In genomic region chr2:8027387-8027786, GRCh38 we compare ENCODE assay signal across 25 cellular contexts.
"Had no signal": no experiment of that assay in that cellular context is flagged by ENCODE, and none has a peak within 500 bp of the region (broad histone marks: within the 10 kb centered on the region; RNA-seq: fewer than 3 reads in every experiment).

No MANE protein-coding gene starts in this region.

- H3K27me3 ChIP-seq: right lobe of liver, upper lobe of right lung had no signal

- H3K4me3 Mint-ChIP-seq: mesothelial cell of epicardium; naive B cell; natural killer cell; nephron progenitor cell; stimulated activated naive CD8-positive, alpha-beta T cell treated with anti-CD3 and anti-CD28 coated beads, Interleukin-15, Interleukin-2, amounts not matched to agents 100 ng/mL and 50 ng/mL, for 24 hours had no signal

- H3K4me1 Mint-ChIP-seq: nephron progenitor cell had no signal

- H3K27ac ChIP-seq: left ventricle myocardium inferior, parathyroid adenoma, psoas muscle, right lobe of liver, suprapubic skin, thoracic aorta, tibial artery, upper lobe of right lung had no signal

- H3K36me3 ChIP-seq: left ventricle myocardium inferior, right lobe of liver, suprapubic skin, thoracic aorta, tibial artery, upper lobe of right lung had no signal

- ATAC-seq: natural killer cell, psoas muscle had no signal

- H3K4me1 ChIP-seq: left ventricle myocardium inferior, psoas muscle, right lobe of liver, suprapubic skin, tibial artery, upper lobe of right lung had no signal

- H3K36me3 Mint-ChIP-seq: mesothelial cell of epicardium, naive B cell, natural killer cell had no signal

- H3K9me3 Mint-ChIP-seq: natural killer cell had no signal

- DNase-seq: glutamatergic neuron; hippocampal formation; left ventricle myocardium inferior; mesendoderm; naive B cell; natural killer cell; nephron progenitor cell; nucleus accumbens; psoas muscle; right lobe of liver; stimulated activated CD4-positive, alpha-beta T cell treated with anti-CD3 and anti-CD28 coated beads, Interleukin-1b, Interleukin-23, amount 100 ng/mL, for 48 hours; stimulated activated CD4-positive, alpha-beta T cell treated with anti-CD3 and anti-CD28 coated beads, Interleukin-2, amount 100 ng/mL, for 48 hours; stimulated activated CD4-positive, alpha-beta T cell treated with anti-CD3 and anti-CD28 coated beads, Interleukin-4, amount 100 ng/mL, for 4 hours; stimulated activated CD8-positive, alpha-beta memory T cell treated with anti-CD3 and anti-CD28 coated beads, Interleukin-4, amount 100 ng/mL, for 48 hours; stimulated activated naive CD4-positive, alpha-beta T cell; tibial artery; trophoblast cell; upper lobe of right lung had no signal

- H3K9me3 ChIP-seq: left ventricle myocardium inferior, psoas muscle, right lobe of liver, suprapubic skin, thoracic aorta, tibial artery, upper lobe of right lung had no signal

- H3K4me3 ChIP-seq: left ventricle myocardium inferior, lung, psoas muscle, right lobe of liver, smooth muscle cell, suprapubic skin, thoracic aorta, tibial artery, upper lobe of right lung had no signal

- H3K27ac Mint-ChIP-seq: mesothelial cell of epicardium; naive B cell; natural killer cell; nephron progenitor cell; stimulated activated naive CD8-positive, alpha-beta T cell treated with anti-CD3 and anti-CD28 coated beads, Interleukin-15, Interleukin-2, amounts not matched to agents 100 ng/mL and 50 ng/mL, for 24 hours had no signal
